In genomic region chr1:77938656-77939055, GRCh38 we compare ENCODE assay signal across 1 cellular context.
TF ChIP-seq lines count a peak whose summit lies in the region.

No MANE protein-coding gene starts in this region.

TF ChIP-seq in WTC11, 78 proteins besides CTCF, POLR2A, EP300 and RAD21 (continued from another document):
- TF ChIP-seq, protein P1, sequence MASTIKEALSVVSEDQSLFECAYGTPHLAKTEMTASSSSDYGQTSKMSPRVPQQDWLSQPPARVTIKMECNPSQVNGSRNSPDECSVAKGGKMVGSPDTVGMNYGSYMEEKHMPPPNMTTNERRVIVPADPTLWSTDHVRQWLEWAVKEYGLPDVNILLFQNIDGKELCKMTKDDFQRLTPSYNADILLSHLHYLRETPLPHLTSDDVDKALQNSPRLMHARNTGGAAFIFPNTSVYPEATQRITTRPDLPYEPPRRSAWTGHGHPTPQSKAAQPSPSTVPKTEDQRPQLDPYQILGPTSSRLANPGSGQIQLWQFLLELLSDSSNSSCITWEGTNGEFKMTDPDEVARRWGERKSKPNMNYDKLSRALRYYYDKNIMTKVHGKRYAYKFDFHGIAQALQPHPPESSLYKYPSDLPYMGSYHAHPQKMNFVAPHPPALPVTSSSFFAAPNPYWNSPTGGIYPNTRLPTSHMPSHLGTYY (CRISPR knock-in tag; IDR thresholded peaks at IDR 0.05): no peak
- TF ChIP-seq FOXK1 (CRISPR knock-in tag; IDR thresholded peaks at IDR 0.05): no peak
- TF ChIP-seq, protein P2, sequence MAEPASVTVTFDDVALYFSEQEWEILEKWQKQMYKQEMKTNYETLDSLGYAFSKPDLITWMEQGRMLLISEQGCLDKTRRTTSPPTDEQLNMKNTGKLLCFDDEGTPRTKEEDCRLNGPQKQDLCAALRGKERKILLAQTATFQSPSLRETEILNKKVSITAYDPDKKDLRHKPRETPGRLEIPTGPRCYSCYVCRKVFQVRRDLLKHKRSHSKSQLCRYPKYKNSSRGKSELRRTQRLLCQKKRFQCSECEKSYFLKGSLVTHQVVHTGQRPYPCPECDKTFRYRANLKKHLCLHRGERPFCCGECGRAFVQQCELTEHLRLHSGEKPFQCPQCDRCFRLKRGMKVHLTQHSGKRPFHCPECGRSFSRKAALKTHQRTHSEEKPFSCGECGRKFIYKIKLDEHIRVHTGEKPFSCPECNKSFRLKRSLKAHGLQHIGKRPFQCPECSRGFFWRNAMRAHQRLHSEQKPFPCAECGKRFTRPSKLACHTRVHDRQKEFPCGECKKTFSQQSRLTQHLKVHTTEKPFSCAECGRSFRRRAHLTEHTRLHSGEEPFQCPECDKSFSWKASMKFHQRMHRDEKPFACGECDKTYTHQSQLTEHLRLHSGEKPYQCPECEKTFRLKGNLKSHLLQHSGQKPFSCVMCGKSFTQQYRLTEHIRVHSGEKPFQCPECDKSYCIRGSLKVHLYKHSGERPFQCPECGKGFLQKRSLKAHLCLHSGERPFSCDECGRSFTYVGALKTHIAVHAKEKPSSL (CRISPR knock-in tag; conservative IDR thresholded peaks at IDR 0.05): no peak
- TF ChIP-seq, protein P3, sequence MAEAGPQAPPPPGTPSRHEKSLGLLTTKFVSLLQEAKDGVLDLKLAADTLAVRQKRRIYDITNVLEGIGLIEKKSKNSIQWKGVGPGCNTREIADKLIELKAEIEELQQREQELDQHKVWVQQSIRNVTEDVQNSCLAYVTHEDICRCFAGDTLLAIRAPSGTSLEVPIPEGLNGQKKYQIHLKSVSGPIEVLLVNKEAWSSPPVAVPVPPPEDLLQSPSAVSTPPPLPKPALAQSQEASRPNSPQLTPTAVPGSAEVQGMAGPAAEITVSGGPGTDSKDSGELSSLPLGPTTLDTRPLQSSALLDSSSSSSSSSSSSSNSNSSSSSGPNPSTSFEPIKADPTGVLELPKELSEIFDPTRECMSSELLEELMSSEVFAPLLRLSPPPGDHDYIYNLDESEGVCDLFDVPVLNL (CRISPR knock-in tag; IDR thresholded peaks at IDR 0.05; ENCODE audit: borderline replicate concordance, low read depth): no peak
- TF ChIP-seq, protein P4, sequence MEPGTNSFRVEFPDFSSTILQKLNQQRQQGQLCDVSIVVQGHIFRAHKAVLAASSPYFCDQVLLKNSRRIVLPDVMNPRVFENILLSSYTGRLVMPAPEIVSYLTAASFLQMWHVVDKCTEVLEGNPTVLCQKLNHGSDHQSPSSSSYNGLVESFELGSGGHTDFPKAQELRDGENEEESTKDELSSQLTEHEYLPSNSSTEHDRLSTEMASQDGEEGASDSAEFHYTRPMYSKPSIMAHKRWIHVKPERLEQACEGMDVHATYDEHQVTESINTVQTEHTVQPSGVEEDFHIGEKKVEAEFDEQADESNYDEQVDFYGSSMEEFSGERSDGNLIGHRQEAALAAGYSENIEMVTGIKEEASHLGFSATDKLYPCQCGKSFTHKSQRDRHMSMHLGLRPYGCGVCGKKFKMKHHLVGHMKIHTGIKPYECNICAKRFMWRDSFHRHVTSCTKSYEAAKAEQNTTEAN (CRISPR knock-in tag; IDR thresholded peaks at IDR 0.05): no peak
